8 cellular contexts compared by ENCODE assay signal in genomic region chr1:112619518-112620458, GRCh38. TPM values are rescaled to one million over a fixed set of nuclear protein-coding genes. Genes with fewer than 3 reads are reported as not detected.
DNase-seq lines count a peak whose midpoint lies in the region; ATAC-seq and TF ChIP-seq lines count a peak whose summit lies in the region.

Gene CAPZA1, plus strand, starts transcription at chr1:112619832. Its CDS starts 13 bp downstream, at chr1:112619845.

- no peaks in the 10 kb centered on the region for H3K9me2 ChIP-seq in OCI-LY7 (ENCODE audit: insufficient read depth, low read length)

- H3K36me3 ChIP-seq in IMR-90 (ENCODE audit: control insufficient read depth, insufficient read depth, low read length) (0 out of 2 replicates have a peak, but pooled peaks cover 4% of the 10 kb centered on the region), OCI-LY7 (ENCODE audit: insufficient read depth, low read length) (peaks cover 25% of the 10 kb centered on the region)

- 0% methylated on average over 14 of the region's 53 CpGs; no CpG with 5 or more reads in 1 of the 2 experiments for WGBS in IMR-90 (ENCODE audit: extremely low coverage in 2 of 2, insufficient read length in 1 of 2), 2 experiments

- peak within 1 kb of the TSS; percentile 99 for H3K9ac ChIP-seq in IMR-90 (ENCODE audit: low read depth, low read length)

- H3K27me3 ChIP-seq in IMR-90 (ENCODE audit: control insufficient read depth, insufficient read depth, low read length) (no peaks in the 10 kb centered on the region), mononuclear cell (ENCODE audit: insufficient read depth, low read length) (no peaks in the 10 kb centered on the region)

- H3K56ac ChIP-seq in IMR-90 (ENCODE audit: extremely low read depth, insufficient read depth, low read length), result peak within 1 kb of the TSS; percentile 98

- no peaks in the 10 kb centered on the region for H3K9me1 ChIP-seq in IMR-90 (ENCODE audit: insufficient read depth, low read length)

- peak within 1 kb of the TSS; percentile 97 for H3K4me2 ChIP-seq in IMR-90 (ENCODE audit: low read depth, low read length)
- peak within 1 kb of the TSS; percentile 94 for H3K4me2 ChIP-seq in OCI-LY7 (ENCODE audit: low read length)

- BruUV-seq in IMR-90 (replicated peaks; lab: Mats Ljungman, UMichigan) (no TSS peak), OCI-LY7 (replicated peaks; lab: Mats Ljungman, UMichigan) (no TSS peak)

- intact Hi-C loops in IMR-90 (cut with micrococcal nuclease), result loop anchor here (1.0 to 2.0 kb wide), 2 partner anchors 55 to 88 kb away; partner anchors contain the start of genes MOV10 and RHOC
- intact Hi-C loops in OCI-LY7 (cut with micrococcal nuclease; ENCODE audit: unreplicated experiment), result loop anchor here (1.0 to 10.0 kb wide), 4 partner anchors 55 to 335 kb away; partner anchors contain the start of genes MOV10, PPM1J and SLC16A1

- peak; percentile 60 for DNase-seq in DMS 273 treated with DMSO at 0.1 percent for 48 hours (lab: John Stamatoyannopoulos, UW)
- DNase-seq in IMR-90, result peak; percentile 90
- DNase-seq in OCI-LY7 (ENCODE audit: low spot score), result peak; percentile 92
- peak; percentile 84 for DNase-seq in activated T-cell treated with anti-CD3 and anti-CD28 coated beads for 1 hour (ENCODE audit: low read depth)
- DNase-seq in epidermal melanocyte (ENCODE audit: insufficient read length, low spot score), result peak; percentile 76
- peak; percentile 84 to 85 for DNase-seq in stimulated activated CD8-positive, alpha-beta memory T cell treated with anti-CD3 and anti-CD28 coated beads, Interleukin-2, amount 100 ng/mL, for 48 hours (ENCODE audit: low read depth in 2 of 2)

- peak within 1 kb of the TSS; percentile 98 for H3K18ac ChIP-seq in IMR-90 (ENCODE audit: low read depth, low read length)

- peak within 1 kb of the TSS; percentile 97 for H2AFZ ChIP-seq in IMR-90 (replicated peaks; ENCODE audit: low read length, poor library complexity)
- H2AFZ ChIP-seq in OCI-LY7 (ENCODE audit: low read length), result peak within 1 kb of the TSS; percentile 91

- peak within 1 kb of the TSS; percentile 97 for H2BK5ac ChIP-seq in IMR-90 (ENCODE audit: low read depth, low read length, poor library complexity, severe bottlenecking)

- peak within 1 kb of the TSS; percentile 99 to 100 for H4K8ac ChIP-seq in IMR-90 (ENCODE audit: low read depth in 2 of 2, low read length in 2 of 2)

- H4K20me1 ChIP-seq in IMR-90 (ENCODE audit: insufficient read depth, low read length) (peaks cover 33% of the 10 kb centered on the region; the same call in 1 of the 2 replicates), OCI-LY7 (ENCODE audit: insufficient read depth, low read length) (peaks cover 20% of the 10 kb centered on the region)

- peak within 1 kb of the TSS; percentile 95 for H2AK5ac ChIP-seq in IMR-90 (ENCODE audit: low read depth, low read length)

- TF ChIP-seq RAD21 in IMR-90 (IDR thresholded peaks at IDR 0.05; ENCODE audit: low read length), result no peak

- peak within 1 kb of the TSS; percentile 81; the same call in 1 of the 2 replicates for H2BK20ac ChIP-seq in IMR-90 (ENCODE audit: low read depth, low read length)

- TF ChIP-seq POLR2A in IMR-90 (IDR thresholded peaks at IDR 0.05; ENCODE audit: low read depth, low read length), result peak; percentile 93

- peak within 1 kb of the TSS; percentile 98 for H3K14ac ChIP-seq in IMR-90 (replicated peaks; ENCODE audit: low read depth, low read length)

- ATAC-seq in GM21528 (IDR thresholded peaks at IDR 0.05; ENCODE audit: low FRiP score, unreplicated experiment), result peak; percentile 80
- ATAC-seq in IMR-90 (ENCODE audit: low read depth), result peak; percentile 93

- CTCF ChIA-PET in IMR-90 (lab: Yijun Ruan, JAX) (interaction anchor here (0.7 to 1.1 kb wide), 2 partner anchors 217 to 229 kb away, joined by 3 to 4 read pairs; no protein-coding TSS in a partner anchor), OCI-LY7 (lab: Charles Lee; ENCODE audit: unreplicated experiment) (interaction anchor here (0.6 kb wide), 1 partner anchor 339 kb away, joined by 4 read pairs; no protein-coding TSS in a partner anchor)

- peak within 1 kb of the TSS; percentile 99 for H3K27ac ChIP-seq in IMR-90 (ENCODE audit: insufficient read depth, low read length)
- H3K27ac ChIP-seq in OCI-LY7 (ENCODE audit: low read depth, low read length, poor library complexity, severe bottlenecking), result peak within 1 kb of the TSS; percentile 93

- peak within 1 kb of the TSS; percentile 86 for H3K4me3 ChIP-seq in IMR-90 (ENCODE audit: insufficient read depth, low read depth, low read length)
- peak within 1 kb of the TSS; percentile 86 for H3K4me3 ChIP-seq in OCI-LY7 (ENCODE audit: low read depth, low read length, poor library complexity, severe bottlenecking)
- H3K4me3 ChIP-seq in mononuclear cell (ENCODE audit: low read length), result peak within 1 kb of the TSS; percentile 98

- POLR2A ChIA-PET in IMR-90 (lab: Charles Lee; ENCODE audit: unreplicated experiment) (interaction anchor here (0.6 to 1.0 kb wide), 3 partner anchors 55 to 223 kb away, joined by 3 to 11 read pairs (median 4); partner anchors contain the start of gene MOV10), OCI-LY7 (lab: Charles Lee) (interaction anchor here (0.6 to 2.2 kb wide), 9 partner anchors 18 to 229 kb away, joined by 3 to 9 read pairs (median 4); partner anchors contain the start of gene MOV10)

- H3K4me1 ChIP-seq in IMR-90 (ENCODE audit: control insufficient read depth, insufficient read depth, low read length), result no peaks in the 10 kb centered on the region
- H3K4me1 ChIP-seq in OCI-LY7 (ENCODE audit: insufficient read depth, low read length, poor library complexity, severe bottlenecking), result peaks cover 31% of the 10 kb centered on the region
- peaks cover 43% of the 10 kb centered on the region for H3K4me1 ChIP-seq in mononuclear cell (ENCODE audit: insufficient read depth, low read length)

- TF ChIP-seq CTCF in IMR-90 (conservative IDR thresholded peaks at IDR 0.05; ENCODE audit: low read depth, low read length) (no peak), OCI-LY7 (conservative IDR thresholded peaks at IDR 0.05; ENCODE audit: low read length) (no peak)

- H3K23ac ChIP-seq in IMR-90 (ENCODE audit: low read depth, low read length), result peak within 1 kb of the TSS; percentile 98

- peak within 1 kb of the TSS; percentile 99 for H3K4ac ChIP-seq in IMR-90 (ENCODE audit: low read depth, low read length)

- H3K79me2 ChIP-seq in OCI-LY7 (ENCODE audit: insufficient read depth, low read depth, low read length), result peaks cover 70% of the 10 kb centered on the region

- H3K79me1 ChIP-seq in IMR-90 (ENCODE audit: low read depth in 1 of 2, low read length in 2 of 2), result peaks cover 0 to 31% of the 10 kb centered on the region in 2 experiments; a peak in 2 of 4 replicates

- in situ Hi-C loops in IMR-90 (cut with MboI; ENCODE audit: low sequenced_read_pairs), result loop anchor here (5.0 kb wide), 2 partner anchors 117 to 227 kb away; no protein-coding TSS in a partner anchor

- H4K5ac ChIP-seq in IMR-90 (ENCODE audit: low read depth, low read length), result peak within 1 kb of the TSS; percentile 100

- H4K91ac ChIP-seq in IMR-90 (ENCODE audit: insufficient read depth, low read depth, low read length), result peak within 1 kb of the TSS; percentile 97

- H2BK15ac ChIP-seq in IMR-90 (ENCODE audit: low read depth, low read length), result peak within 1 kb of the TSS; percentile 91

- peak within 1 kb of the TSS; percentile 91 for H2BK120ac ChIP-seq in IMR-90 (ENCODE audit: low read depth, low read length)

- dilution Hi-C loops in IMR-90 (cut with HindIII; ENCODE audit: low sequenced_read_pairs, unreplicated experiment), result no loop called here

- H3K9me3 ChIP-seq in IMR-90 (ENCODE audit: control insufficient read depth, insufficient read depth, low read length) (no peaks in the 10 kb centered on the region), OCI-LY7 (ENCODE audit: low read length) (no peaks in the 10 kb centered on the region), mononuclear cell (ENCODE audit: low read depth, low read length) (no peaks in the 10 kb centered on the region)

- peak within 1 kb of the TSS; percentile 100 for H2AK9ac ChIP-seq in IMR-90 (replicated peaks; ENCODE audit: low read depth, low read length, poor library complexity)

TF ChIP-seq in IMR-90, 13 proteins besides CTCF, POLR2A, EP300 and RAD21 (continues in another document):
- TF ChIP-seq CEBPB (IDR thresholded peaks at IDR 0.05; ENCODE audit: low read depth, low read length) (peak; percentile 84), MAFK (IDR thresholded peaks at IDR 0.05; ENCODE audit: low read depth, low read length) (no peak), NFE2L2 (IDR thresholded peaks at IDR 0.05; ENCODE audit: low read depth, low read length) (no peak), MXI1 (IDR thresholded peaks at IDR 0.05; ENCODE audit: borderline replicate concordance, low read depth, low read length) (peak; percentile 19; the same call in 1 of the 2 replicates), BHLHE40 (IDR thresholded peaks at IDR 0.05; ENCODE audit: low read depth, low read length) (no peak), SMC3 (IDR thresholded peaks at IDR 0.05; ENCODE audit: low read depth, low read length) (no peak), CHD1 (IDR thresholded peaks at IDR 0.05; ENCODE audit: low read depth, low read length) (peak; percentile 89), RFX5 (IDR thresholded peaks at IDR 0.05; ENCODE audit: low read depth, low read length) (no peak), RCOR1 (IDR thresholded peaks at IDR 0.05; ENCODE audit: insufficient replicate concordance, low read length) (no peak), FOS (IDR thresholded peaks at IDR 0.05; ENCODE audit: low read depth, low read length) (no peak), MAZ (IDR thresholded peaks at IDR 0.05; ENCODE audit: borderline replicate concordance, low read depth, low read length) (peak; percentile 27; the same call in 1 of the 2 replicates)
- TF ChIP-seq, protein P1, sequence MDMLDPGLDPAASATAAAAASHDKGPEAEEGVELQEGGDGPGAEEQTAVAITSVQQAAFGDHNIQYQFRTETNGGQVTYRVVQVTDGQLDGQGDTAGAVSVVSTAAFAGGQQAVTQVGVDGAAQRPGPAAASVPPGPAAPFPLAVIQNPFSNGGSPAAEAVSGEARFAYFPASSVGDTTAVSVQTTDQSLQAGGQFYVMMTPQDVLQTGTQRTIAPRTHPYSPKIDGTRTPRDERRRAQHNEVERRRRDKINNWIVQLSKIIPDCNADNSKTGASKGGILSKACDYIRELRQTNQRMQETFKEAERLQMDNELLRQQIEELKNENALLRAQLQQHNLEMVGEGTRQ (IDR thresholded peaks at IDR 0.05; ENCODE audit: low read depth, low read length), result no peak

RNA-seq across cellular contexts. Expression of gene CAPZA1, which starts in this region (rescaled TPM):
- total RNA-seq in IMR-90 (2012; rRNA removed) (262 and 440 TPM in 2 replicates), OCI-LY7 (2022) (234 and 246 TPM in 2 replicates), mononuclear cell (248 TPM)
- polyA plus RNA-seq in IMR-90 (2012; rRNA removed), result 98.5 and 108 TPM in 2 replicates
- 13.8 and 21.1 TPM in 2 replicates for polyA plus RNA-seq in IMR-90 (2012; cell fraction: cytosol; rRNA removed)
- polyA plus RNA-seq in IMR-90 (2012; cell fraction: nucleus; rRNA removed; ENCODE audit: low replicate concordance), result 5.3 and 71.2 TPM in 2 replicates
- 234 and 274 TPM in 2 replicates for total RNA-seq in OCI-LY7 (2014; rRNA removed; shearing (Covaris generic))

Comparison
In these comparisons a context has a peak if more than half of its experiments do, and no peak if none do; other contexts are left out.
1. Peak in every context shown above with its lines: DNase-seq, ATAC-seq, H3K4me3 ChIP-seq and H3K27ac ChIP-seq.